25 cellular contexts compared by ENCODE assay signal in genomic region chr3:101840066-101840465, GRCh38. TPM values are rescaled to one million over a fixed set of nuclear protein-coding genes. Genes with fewer than 3 reads are reported as not detected.
DNase-seq lines count a peak whose midpoint lies in the region; ATAC-seq, FAIRE-seq and TF ChIP-seq lines count a peak whose summit lies in the region.
"Had no signal": no experiment of that assay in that cellular context is flagged by ENCODE, and none has a peak within 500 bp of the region (broad histone marks: within the 10 kb centered on the region; RNA-seq: fewer than 3 reads in every experiment).

No MANE protein-coding gene starts in this region.

- no peak for ATAC-seq in HepG2
- peak; percentile 30 for ATAC-seq in GM21786 (IDR thresholded peaks at IDR 0.05; ENCODE audit: unreplicated experiment)
- ATAC-seq in stimulated activated naive B cell treated with anti-CD40 and anti-IgM and Interleukin-4, amounts not matched to agents 10 μg/mL and 1 μg/mL and 100 μg/mL, for 72 hours (replicated peaks), result no peak
- ATAC-seq: CD8-positive, alpha-beta T cell; HCT116 had no signal

- FAIRE-seq in HepG2 (lab: Jason Lieb, UNC), result no peak
- FAIRE-seq in H1 (lab: Jason Lieb, UNC), result no peak

- no peak for DNase-seq in HepG2 (ENCODE audit: low spot score)
- DNase-seq in H1 (ENCODE audit: low read depth in 1 of 2, low spot score in 2 of 2), result no peak
- DNase-seq in stimulated activated naive B cell treated with anti-CD40 and anti-IgM and Interleukin-4, amounts not matched to agents 10 μg/mL and 1 μg/mL and 100 μg/mL, for 72 hours, result no peak
- DNase-seq in activated CD4-positive, alpha-beta T cell treated with anti-CD3 and anti-CD28 coated beads, Interleukin-2, amount 50 U/mL, for 1 hour, result no peak
- DNase-seq in NCI-H1092 treated with DMSO at 0.1 percent for 48 hours (lab: John Stamatoyannopoulos, UW), result no peak
- DNase-seq in GM20000 (ENCODE audit: low spot score), result no peak
- DNase-seq: 8988T; Caco-2; CD8-positive, alpha-beta T cell; DND-41; Karpas-422; NCI-H1694; NCI-H2029 treated with DMSO at 0.1 percent for 48 hours; NCI-H446 treated with DMSO at 0.1 percent for 48 hours; NCI-H526; NCI-H82; PC-9; RPMI8226; SHP77; T-helper 1 cell had no signal

- H3K4me3 ChIP-seq in liver (ENCODE audit: low read depth in 1 of 3, low read length in 3 of 3), result no peak overlapping the region
- H3K4me3 ChIP-seq in HepG2 (replicated peaks in 1 of 3; ENCODE audit: insufficient read depth in 1 of 3, low read depth in 2 of 3, low read length in 3 of 3), result no peak overlapping the region
- H3K4me3 ChIP-seq in H1 (ENCODE audit: extremely low read depth in 1 of 4, insufficient read depth in 2 of 4, low read depth in 3 of 4, low read length in 4 of 4), result no peak overlapping the region
- H3K4me3 ChIP-seq: BLaER1 treated with 17β-estradiol and CSF1 and Interleukin-3, amounts not matched to agents 10 nM and 100 nM; PC-9 had no signal

- H4K91ac ChIP-seq in H1 (replicated peaks; ENCODE audit: insufficient read length, low read length), result no peak overlapping the region

- H3K4ac ChIP-seq in H1 (replicated peaks; ENCODE audit: insufficient read length, low read depth, low read length), result no peak overlapping the region

- no peak overlapping the region for H2BK20ac ChIP-seq in H1 (ENCODE audit: low read length)

- no peak overlapping the region for H2BK15ac ChIP-seq in H1 (ENCODE audit: low read length)

- H3K4me1 ChIP-seq in liver (ENCODE audit: control insufficient read depth in 4 of 4, insufficient read depth in 4 of 4, low read length in 3 of 4), result peaks cover 0 to 7% (median 3%) of the 10 kb centered on the region in 4 donors
- H3K4me1 ChIP-seq in HepG2 (ENCODE audit: insufficient read depth, low read length), result peaks cover 5% of the 10 kb centered on the region; the same call in 1 of the 2 replicates
- peaks cover 3 to 9% (median 7%) of the 10 kb centered on the region in 4 experiments; a peak in 5 of 7 replicates for H3K4me1 ChIP-seq in H1 (replicated peaks in 1 of 4; ENCODE audit: control insufficient read depth in 3 of 4, insufficient read depth in 4 of 4, low read length in 3 of 4)

- no TSS peak for BruUV-seq in HepG2 (replicated peaks; lab: Mats Ljungman, UMichigan)

- H3K4me1 Mint-ChIP-seq in stimulated activated naive B cell treated with anti-CD40 and anti-IgM and Interleukin-4, amounts not matched to agents 10 μg/mL and 1 μg/mL and 100 μg/mL, for 72 hours, result peaks cover 49 to 63% of the 10 kb centered on the region in 2 donors

- H3K4me2 ChIP-seq in HepG2 (ENCODE audit: low read depth, low read length), result no peak overlapping the region
- no peak overlapping the region for H3K4me2 ChIP-seq in H1 (ENCODE audit: insufficient read depth in 1 of 2, low read depth in 2 of 2, low read length in 2 of 2)
- H3K4me2 ChIP-seq: PC-9 had no signal

- no peak overlapping the region for H2BK5ac ChIP-seq in H1 (ENCODE audit: low read depth, low read length)

- H3K79me2 ChIP-seq in HepG2 (ENCODE audit: insufficient read depth, low read length) (no peaks in the 10 kb centered on the region), H1 (ENCODE audit: control insufficient read depth in 1 of 2, insufficient read depth in 2 of 2, low read length in 2 of 2) (no peaks in the 10 kb centered on the region)

- H3K27ac Mint-ChIP-seq in stimulated activated naive B cell treated with anti-CD40 and anti-IgM and Interleukin-4, amounts not matched to agents 10 μg/mL and 1 μg/mL and 100 μg/mL, for 72 hours, result peak overlapping the region; percentile 88
- H3K27ac Mint-ChIP-seq: CD8-positive, alpha-beta T cell had no signal

- CTCF ChIA-PET in HepG2 (lab: Yijun Ruan, JAX; ENCODE audit: low intra/inter-chr PET ratio, low total read pairs), result no interaction called here
- CTCF ChIA-PET in H1 (lab: Charles Lee; ENCODE audit: partially characterized antibody), result interaction anchor here (1.4 kb wide), 1 partner anchor 28 kb away, joined by 3 read pairs; no protein-coding TSS in a partner anchor

- H3K36me3 ChIP-seq in liver (ENCODE audit: control insufficient read depth in 4 of 4, insufficient read depth in 3 of 4, low read depth in 1 of 4, low read length in 3 of 4) (peaks cover 0 to 1% (median 0%) of the 10 kb centered on the region in 4 donors), HepG2 (replicated peaks in 1 of 2; ENCODE audit: control insufficient read depth in 1 of 2, insufficient read depth in 2 of 2, low read length in 2 of 2) (no peaks in the 10 kb centered on the region), H1 (ENCODE audit: control insufficient read depth in 2 of 4, insufficient read depth in 4 of 4, low read length in 3 of 4) (no peaks in the 10 kb centered on the region)

- H3K27ac ChIP-seq in liver (ENCODE audit: low read depth in 1 of 2, low read length in 2 of 2), result no peak overlapping the region
- H3K27ac ChIP-seq in HepG2 (ENCODE audit: extremely low read length, insufficient read depth, low read length), result no peak overlapping the region
- no peak overlapping the region for H3K27ac ChIP-seq in H1 (ENCODE audit: low read depth, low read length)
- H3K27ac ChIP-seq: BLaER1 treated with 17β-estradiol and CSF1 and Interleukin-3, amounts not matched to agents 10 nM and 100 nM; HL-60; PC-9 had no signal

- H3K4me3 Mint-ChIP-seq in stimulated activated naive B cell treated with anti-CD40 and anti-IgM and Interleukin-4, amounts not matched to agents 10 μg/mL and 1 μg/mL and 100 μg/mL, for 72 hours, result no peak overlapping the region
- H3K4me3 Mint-ChIP-seq: CD8-positive, alpha-beta T cell had no signal

- intact Hi-C loops in HepG2 (cut with micrococcal nuclease; ENCODE audit: unreplicated experiment), result no loop called here

- no peak overlapping the region for H3K18ac ChIP-seq in H1 (ENCODE audit: extremely low read depth, low read length)

- TF ChIP-seq RAD21 in liver (IDR thresholded peaks at IDR 0.05), result no peak
- no peak for TF ChIP-seq RAD21 in HepG2 (CRISPR knock-in tag; IDR thresholded peaks at IDR 0.05)
- TF ChIP-seq RAD21 in H1 (IDR thresholded peaks at IDR 0.05 in 1 of 2, conservative IDR thresholded peaks at IDR 0.05 in 1 of 2; ENCODE audit: low read depth in 2 of 2, low read length in 2 of 2), result no peak

- H2AK5ac ChIP-seq in H1 (ENCODE audit: low read depth, low read length), result no peak overlapping the region

- H3K14ac ChIP-seq in H1 (ENCODE audit: insufficient read length), result no peak overlapping the region

- no peak for TF ChIP-seq CTCF in liver (IDR thresholded peaks at IDR 0.05; ENCODE audit: low read depth, low read length, missing input control)
- TF ChIP-seq CTCF in HepG2 (CRISPR knock-in tag; IDR thresholded peaks at IDR 0.05), result no peak
- TF ChIP-seq CTCF in H1 (IDR thresholded peaks at IDR 0.05; ENCODE audit: control extremely low read depth in 1 of 3, insufficient read depth in 1 of 3, low read depth in 1 of 3, low read length in 3 of 3), result no peak
- TF ChIP-seq CTCF in GM20000 (IDR thresholded peaks at IDR 0.05; ENCODE audit: extremely low read depth, missing control alignments), result no peak

- peak overlapping the region; percentile 32 for H4K5ac ChIP-seq in H1 (ENCODE audit: insufficient read length, low read depth, low read length)

- H2BK120ac ChIP-seq in H1 (replicated peaks; ENCODE audit: low read depth, low read length), result no peak overlapping the region

- no peak overlapping the region for H4K8ac ChIP-seq in H1 (ENCODE audit: extremely low read depth, insufficient read depth, low read length)

- H3K23ac ChIP-seq in H1 (ENCODE audit: insufficient read length), result no peak overlapping the region

- POLR2A ChIA-PET in HepG2 (lab: Yijun Ruan, JAX) (no interaction called here), H1 (lab: Charles Lee; ENCODE audit: partially characterized antibody) (interaction anchor here (1.0 to 3.6 kb wide), 4 partner anchors 9 to 17 kb away, joined by 4 to 22 read pairs (median 12); partner anchors contain the start of gene NFKBIZ)

- no peaks in the 10 kb centered on the region for H3K27me3 ChIP-seq in liver (ENCODE audit: control insufficient read depth in 4 of 4, insufficient read depth in 4 of 4, low read length in 3 of 4)
- no peaks in the 10 kb centered on the region for H3K27me3 ChIP-seq in HepG2 (ENCODE audit: control insufficient read depth in 1 of 2, insufficient read depth in 2 of 2, low read length in 2 of 2)
- no peaks in the 10 kb centered on the region for H3K27me3 ChIP-seq in H1 (replicated peaks in 1 of 4; ENCODE audit: control insufficient read depth in 3 of 4, extremely low read depth in 1 of 4, insufficient read depth in 3 of 4, low read length in 3 of 4)
- H3K27me3 ChIP-seq: BLaER1 treated with 17β-estradiol and CSF1 and Interleukin-3, amounts not matched to agents 10 nM and 100 nM had no signal

- no peaks in the 10 kb centered on the region; the same call in 1 of the 2 replicates for H3K23me2 ChIP-seq in H1 (ENCODE audit: low read depth, low read length)

- H3K9ac ChIP-seq in liver (ENCODE audit: low read depth in 1 of 2, low read length in 2 of 2) (no peak overlapping the region), HepG2 (ENCODE audit: insufficient read depth, low read depth, low read length) (no peak overlapping the region), H1 (replicated peaks in 1 of 4; ENCODE audit: extremely low read depth in 1 of 4, low read depth in 3 of 4, low read length in 3 of 4) (no peak overlapping the region)
- H3K9ac ChIP-seq: BLaER1 treated with 17β-estradiol and CSF1 and Interleukin-3, amounts not matched to agents 10 nM and 100 nM had no signal

- H4K20me1 ChIP-seq in HepG2 (ENCODE audit: insufficient read depth, low read length) (no peaks in the 10 kb centered on the region), H1 (replicated peaks in 1 of 2; ENCODE audit: control insufficient read depth in 1 of 2, insufficient read depth in 2 of 2, low read length in 2 of 2) (no peaks in the 10 kb centered on the region)

- no peaks in the 10 kb centered on the region for H3K27me3 Mint-ChIP-seq in stimulated activated naive B cell treated with anti-CD40 and anti-IgM and Interleukin-4, amounts not matched to agents 10 μg/mL and 1 μg/mL and 100 μg/mL, for 72 hours

- TF ChIP-seq EP300 in HepG2 (IDR thresholded peaks at IDR 0.05; ENCODE audit: low read depth in 2 of 2, low read length in 2 of 2) (no peak), HepG2 (CRISPR knock-in tag; IDR thresholded peaks at IDR 0.05; ENCODE audit: borderline replicate concordance) (no peak), H1 (IDR thresholded peaks at IDR 0.05; ENCODE audit: borderline replicate concordance in 1 of 2, low read depth in 2 of 2, low read length in 2 of 2) (no peak)

- H3K9me3 Mint-ChIP-seq in stimulated activated naive B cell treated with anti-CD40 and anti-IgM and Interleukin-4, amounts not matched to agents 10 μg/mL and 1 μg/mL and 100 μg/mL, for 72 hours, result peaks cover 0 to 3% of the 10 kb centered on the region in 2 donors

- H2BK12ac ChIP-seq in H1 (ENCODE audit: low read depth, low read length), result no peak overlapping the region

- in situ Hi-C loops in HepG2 (cut with HindIII; ENCODE audit: extremely low pct_ligation_motif_present, low pct_unique_long_range_greater_than_20kb), result no loop called here

- H3K36me3 Mint-ChIP-seq in stimulated activated naive B cell treated with anti-CD40 and anti-IgM and Interleukin-4, amounts not matched to agents 10 μg/mL and 1 μg/mL and 100 μg/mL, for 72 hours, result peaks cover 47 to 69% of the 10 kb centered on the region in 2 donors

- no peak overlapping the region for H3K56ac ChIP-seq in H1 (replicated peaks; ENCODE audit: insufficient read length, low read depth, low read length)

- H3K79me1 ChIP-seq in H1 (ENCODE audit: low read depth, low read length), result no peaks in the 10 kb centered on the region

- no peaks in the 10 kb centered on the region for H3K9me3 ChIP-seq in liver (ENCODE audit: control insufficient read depth in 4 of 4, low read length in 3 of 4)
- no peaks in the 10 kb centered on the region for H3K9me3 ChIP-seq in HepG2 (ENCODE audit: low read length)
- no peaks in the 10 kb centered on the region for H3K9me3 ChIP-seq in H1 (ENCODE audit: insufficient read depth in 2 of 2, low read depth in 1 of 2, low read length in 1 of 2)
- H3K9me3 ChIP-seq: Caco-2 had no signal

- TF ChIP-seq POLR2A in HepG2 (IDR thresholded peaks at IDR 0.05; ENCODE audit: insufficient read depth in 1 of 2, low read depth in 2 of 2, low read length in 2 of 2), result no peak
- TF ChIP-seq POLR2A in H1 (IDR thresholded peaks at IDR 0.05; ENCODE audit: control extremely low read depth in 1 of 2, low read depth in 2 of 2, low read length in 2 of 2), result no peak

- H2AFZ ChIP-seq in HepG2 (ENCODE audit: low read length) (no peak overlapping the region), H1 (ENCODE audit: low read length) (no peak overlapping the region)
- H2AFZ ChIP-seq: PC-9 had no signal

RNA-seq across cellular contexts. Expression of gene NFKBIZ, which starts 9.2 kb away (rescaled TPM):
- total RNA-seq in liver (10 to 100 TPM; 13.8 to 78.8 TPM), HepG2 (2016; rRNA removed; fragmentation: Illumina TruSeq; extraction: Trizol) (5.5 and 25.9 TPM in 2 replicates)
- polyA plus RNA-seq in liver (10 to 100 TPM in 1 of 2 donors, 1 to 10 TPM in 1; 4.8 to 33.7 TPM), HepG2 (2011; rRNA removed) (60.6 and 64.4 TPM in 2 replicates), H1 (2011; rRNA removed) (7.2 and 7.6 TPM in 2 replicates)
- 2.7 and 3.1 TPM in 2 replicates for total RNA-seq in HepG2 (2016; cell fraction: cytosol; rRNA removed; fragmentation: Illumina TruSeq; extraction: Trizol; ENCODE audit: low read depth)
- 5.7 and 27.3 TPM in 2 replicates for total RNA-seq in HepG2 (2016; cell fraction: insoluble cytoplasmic fraction; rRNA removed; fragmentation: Illumina TruSeq; extraction: Trizol)
- total RNA-seq in HepG2 (2016; cell fraction: membrane; rRNA removed; fragmentation: Illumina TruSeq; extraction: Trizol), result 4.4 and 4.9 TPM in 2 replicates
- 68.6 TPM in 2 replicates for total RNA-seq in HepG2 (2016; cell fraction: nucleus; rRNA removed; fragmentation: Illumina TruSeq; extraction: Trizol)
- 15.1 and 18.0 TPM in 2 replicates for polyA plus RNA-seq in HepG2 (2011; cell fraction: cytosol; rRNA removed)
- 119 and 131 TPM in 2 replicates for polyA plus RNA-seq in HepG2 (2011; cell fraction: nucleus; rRNA removed)
- polyA plus RNA-seq in HepG2 (2012), result 6.7 and 12.3 TPM in 2 replicates
- polyA plus RNA-seq in HepG2 (2016; cell fraction: cytosol; fragmentation: Illumina TruSeq; extraction: Trizol; ENCODE audit: low read depth), result 1.2 and 1.6 TPM in 2 replicates
- polyA plus RNA-seq in HepG2 (2016; cell fraction: insoluble cytoplasmic fraction; fragmentation: Illumina TruSeq; extraction: Trizol; ENCODE audit: low read depth), result 3.7 and 4.3 TPM in 2 replicates
- polyA plus RNA-seq in HepG2 (2016; cell fraction: membrane; fragmentation: Illumina TruSeq; extraction: Trizol; ENCODE audit: low read depth), result 1.9 and 2.3 TPM in 2 replicates
- polyA plus RNA-seq in HepG2 (2016; cell fraction: nucleus; fragmentation: Illumina TruSeq; extraction: Trizol; ENCODE audit: insufficient read depth, low read depth), result 93.3 and 117 TPM in 2 replicates
- polyA minus RNA-seq in HepG2 (2011; rRNA and poly(A)+ RNA removed; ENCODE audit: low replicate concordance), result 12.8 and 49.4 TPM in 2 replicates
- 11.4 and 16.5 TPM in 2 replicates for polyA minus RNA-seq in HepG2 (2011; cell fraction: cytosol; rRNA and poly(A)+ RNA removed)
- polyA minus RNA-seq in HepG2 (2011; cell fraction: nucleus; rRNA and poly(A)+ RNA removed), result 170 and 306 TPM in 2 replicates
- 24.5 TPM in 2 replicates for total RNA-seq in H1 (2021; fragmentation: NEBNext Ultra II Directional; extraction: Animal tissue kit (Norgen Biotek cat#: 25700))
- polyA plus RNA-seq in H1 (2011; cell fraction: cytosol; rRNA removed), result 11.7 TPM
- polyA plus RNA-seq in H1 (2011; cell fraction: nucleus; rRNA removed), result 28.2 TPM
- polyA plus RNA-seq in H1 (2012, experiment 1 of 2), result 6.3 to 9.7 TPM (median 9.1 TPM) in 4 replicates
- 0.87 TPM for polyA plus RNA-seq in H1 (2012, experiment 2 of 2)
- polyA plus RNA-seq in H1 (2013, experiment 1 of 2), result 14.6 TPM
- polyA plus RNA-seq in H1 (2013, experiment 2 of 2), result 13.6 TPM
- 28.3 and 29.0 TPM in 2 replicates for polyA minus RNA-seq in H1 (2011; rRNA and poly(A)+ RNA removed)
- polyA minus RNA-seq in H1 (2011; cell fraction: cytosol; rRNA and poly(A)+ RNA removed), result 11.5 TPM
- polyA minus RNA-seq in H1 (2011; cell fraction: nucleus; rRNA and poly(A)+ RNA removed), result 77.8 TPM
